In the genomic region with DNA sequence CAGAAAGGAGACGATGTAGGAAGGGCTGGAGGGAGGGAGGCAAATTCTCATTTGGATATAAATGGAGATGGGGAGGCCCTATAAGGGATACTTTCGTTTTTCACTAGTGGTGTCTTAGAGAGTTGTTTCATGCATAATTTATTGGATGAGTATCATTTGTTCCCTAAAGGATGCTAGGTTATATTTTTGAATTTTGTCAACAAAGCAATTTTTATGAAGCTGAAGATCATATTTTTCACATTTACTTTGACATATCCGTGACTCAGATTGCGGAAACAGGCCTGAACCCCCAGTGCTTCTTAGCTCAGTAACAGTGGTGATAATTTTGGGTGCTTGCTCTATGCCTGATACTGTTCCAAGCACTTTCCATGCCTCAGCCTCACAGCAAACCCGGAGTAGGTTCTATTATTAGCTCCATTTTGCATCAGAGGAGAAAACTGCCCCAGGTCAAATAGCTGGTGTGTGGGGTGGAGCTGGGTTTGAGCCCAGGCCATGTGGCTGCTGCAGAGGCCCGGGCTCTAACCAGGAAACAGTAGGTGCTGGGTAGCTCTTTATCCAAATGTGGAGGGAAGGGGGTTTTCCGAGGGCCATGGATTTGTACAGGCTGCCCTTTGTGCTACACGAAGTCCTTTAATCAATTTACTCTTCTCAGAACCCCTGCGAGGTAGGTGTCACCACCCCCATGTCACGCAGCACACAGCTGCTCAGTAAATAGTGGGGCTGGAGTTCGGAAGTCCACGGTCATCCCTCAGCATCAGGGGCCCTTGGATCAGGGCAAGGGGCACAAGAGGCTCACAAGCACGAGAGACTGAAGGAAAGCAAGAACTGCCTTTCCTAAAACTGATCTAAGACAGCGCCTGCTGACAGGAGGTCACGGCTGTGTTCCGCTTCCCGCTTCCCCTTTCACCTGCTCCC, we compare ENCODE assay signal across 13 cellular contexts.
DNase-seq lines count a peak whose midpoint lies in the region; ATAC-seq, FAIRE-seq and TF ChIP-seq lines count a peak whose summit lies in the region.
"Had no signal": no experiment of that assay in that cellular context is flagged by ENCODE, and none has a peak within 500 bp of the region (broad histone marks: within the 10 kb centered on the region; RNA-seq: fewer than 3 reads in every experiment).

No MANE protein-coding gene starts in this region.

- no peak overlapping the region for H2BK20ac ChIP-seq in IMR-90 (ENCODE audit: low read depth, low read length)

- H2BK15ac ChIP-seq in IMR-90 (ENCODE audit: low read depth, low read length) = no peak overlapping the region

- TF ChIP-seq POLR2A in IMR-90 (IDR thresholded peaks at IDR 0.05; ENCODE audit: low read depth, low read length) (no peak), K562 (conservative IDR thresholded peaks at IDR 0.05) (no peak)

- CTCF ChIA-PET in Calu3 (lab: Charles Lee) (interaction anchor here (0.6 to 0.7 kb wide), 2 partner anchors 29 to 139 kb away, joined by 3 read pairs; no protein-coding TSS in a partner anchor), IMR-90 (lab: Yijun Ruan, JAX) (no interaction called here), K562 (lab: Yijun Ruan, JAX; ENCODE audit: low intra/inter-chr PET ratio) (no interaction called here)

- no peak for FAIRE-seq in K562 (lab: Jason Lieb, UNC)
- FAIRE-seq: endothelial cell of umbilical vein had no signal

- H3K56ac ChIP-seq in IMR-90 (ENCODE audit: extremely low read depth, insufficient read depth, low read length) = no peak overlapping the region

- intact Hi-C loops in Calu3 (cut with micrococcal nuclease; ENCODE audit: unreplicated experiment) (no loop called here), IMR-90 (cut with micrococcal nuclease) (no loop called here), K562 (cut with micrococcal nuclease) (no loop called here), left lung (cut with DNase I) (no loop called here)

- no peak overlapping the region for H2AFZ ChIP-seq in IMR-90 (replicated peaks; ENCODE audit: low read length, poor library complexity)
- no peak overlapping the region for H2AFZ ChIP-seq in K562 (ENCODE audit: low read depth, low read length)

- BruUV-seq in Calu3 (replicated peaks; lab: Mats Ljungman, UMichigan) (no TSS peak), IMR-90 (replicated peaks; lab: Mats Ljungman, UMichigan) (no TSS peak), K562 (replicated peaks; lab: Mats Ljungman, UMichigan) (no TSS peak)

- no peak overlapping the region for H4K8ac ChIP-seq in IMR-90 (ENCODE audit: low read depth in 2 of 2, low read length in 2 of 2)

- H3K4me3 ChIP-seq in IMR-90 (ENCODE audit: insufficient read depth, low read depth, low read length) = no peak overlapping the region
- no peak overlapping the region for H3K4me3 ChIP-seq in K562
- peak overlapping the region; percentile 34 for H3K4me3 ChIP-seq in iPS-15b (ENCODE audit: low read depth, low read length)
- no peak overlapping the region for H3K4me3 ChIP-seq in left lung

- WGBS in IMR-90 (ENCODE audit: extremely low coverage in 2 of 2, insufficient read length in 1 of 2), 2 experiments = 60% methylated on average over 1 of the region's 17 CpGs; no CpG with 5 or more reads in 1 of the 2 experiments
- WGBS in K562 (ENCODE audit: insufficient coverage, low coverage, missing lambda C conversion rate) = 17% methylated on average over 15 of the region's 17 CpGs

- DNase-seq in Calu3 (peak; percentile 58), IMR-90 (peak; percentile 15), K562 (ENCODE audit: extremely low read depth in 1 of 4, low spot score in 3 of 4) (no peak), left lung (no peak), middle frontal gyrus (ENCODE audit: extremely low spot score, low spot score) (no peak), OCI-M2 (lab: John Stamatoyannopoulos, UW; ENCODE audit: unreplicated experiment) (no peak)
- DNase-seq in T-helper 2 cell treated with Interferon-gamma antibody and Interleukin-4, amounts not matched to agents 5 μg/mL and 100 μg/mL, for 36 hours (ENCODE audit: low spot score) = no peak
- DNase-seq: activated CD4-positive, alpha-beta T cell treated with anti-CD3 and anti-CD28 coated beads for 36 hours; NCI-H1105 treated with DMSO at 0.1 percent for 48 hours; NCI-H524 had no signal

- H4K20me1 ChIP-seq in IMR-90 (ENCODE audit: insufficient read depth, low read length) (no peaks in the 10 kb centered on the region), K562 (replicated peaks; ENCODE audit: control insufficient read depth, insufficient read depth, low read length) (no peaks in the 10 kb centered on the region)

- H3K27me3 Mint-ChIP-seq in Calu3 (ENCODE audit: unreplicated experiment) = no peaks in the 10 kb centered on the region
- peaks cover 12% of the 10 kb centered on the region for H3K27me3 Mint-ChIP-seq in T-helper 2 cell treated with Interferon-gamma antibody and Interleukin-4, amounts not matched to agents 5 μg/mL and 100 μg/mL, for 36 hours (ENCODE audit: low read depth)

- no peak overlapping the region for H4K5ac ChIP-seq in IMR-90 (ENCODE audit: low read depth, low read length)

- TF ChIP-seq CTCF in Calu3 (IDR thresholded peaks at IDR 0.05; ENCODE audit: unreplicated experiment) = no peak
- no peak for TF ChIP-seq CTCF in IMR-90 (conservative IDR thresholded peaks at IDR 0.05; ENCODE audit: low read depth, low read length)
- TF ChIP-seq CTCF in K562 (IDR thresholded peaks at IDR 0.05 in 2 of 3, conservative IDR thresholded peaks at IDR 0.05 in 1 of 3; ENCODE audit: insufficient read depth in 2 of 3, low read depth in 1 of 3, low read length in 3 of 3) = no peak
- no peak for TF ChIP-seq CTCF in left lung (IDR thresholded peaks at IDR 0.05)

- no peak overlapping the region for H3K4ac ChIP-seq in IMR-90 (ENCODE audit: low read depth, low read length)

- H3K4me2 ChIP-seq in IMR-90 (ENCODE audit: low read depth, low read length) (no peak overlapping the region), K562 (ENCODE audit: insufficient read depth, low read length) (no peak overlapping the region)

- ATAC-seq in IMR-90 (ENCODE audit: low read depth) (no peak), K562 (no peak), left lung (no peak)

- no peaks in the 10 kb centered on the region for H3K9me3 ChIP-seq in IMR-90 (ENCODE audit: control insufficient read depth, insufficient read depth, low read length)
- no peaks in the 10 kb centered on the region for H3K9me3 ChIP-seq in K562 (replicated peaks; ENCODE audit: control insufficient read depth, insufficient read depth, low read depth, low read length)
- no peaks in the 10 kb centered on the region for H3K9me3 ChIP-seq in iPS-15b (ENCODE audit: control insufficient read depth, insufficient read depth, low read length)
- H3K9me3 ChIP-seq in left lung = no peaks in the 10 kb centered on the region

- H3K4me1 ChIP-seq in IMR-90 (ENCODE audit: control insufficient read depth, insufficient read depth, low read length) (no peaks in the 10 kb centered on the region; the same call in 1 of the 2 replicates), K562 (replicated peaks in 1 of 2; ENCODE audit: control insufficient read depth in 2 of 2, insufficient read depth in 2 of 2, low read length in 2 of 2) (no peaks in the 10 kb centered on the region), iPS-15b (ENCODE audit: control insufficient read depth, insufficient read depth, low read length) (peaks cover 21% of the 10 kb centered on the region), left lung (no peaks in the 10 kb centered on the region)

- peak overlapping the region; percentile 67 for H3K27ac Mint-ChIP-seq in Calu3 (ENCODE audit: unreplicated experiment)
- H3K27ac Mint-ChIP-seq in T-helper 2 cell treated with Interferon-gamma antibody and Interleukin-4, amounts not matched to agents 5 μg/mL and 100 μg/mL, for 36 hours = no peak overlapping the region
- H3K27ac Mint-ChIP-seq: activated CD4-positive, alpha-beta T cell treated with anti-CD3 and anti-CD28 coated beads for 36 hours; CD14-positive monocyte had no signal

- no peaks in the 10 kb centered on the region for H3K36me3 ChIP-seq in IMR-90 (ENCODE audit: control insufficient read depth, insufficient read depth, low read length)
- no peaks in the 10 kb centered on the region for H3K36me3 ChIP-seq in K562 (ENCODE audit: control insufficient read depth, insufficient read depth, low read length)
- H3K36me3 ChIP-seq in iPS-15b (ENCODE audit: control insufficient read depth, insufficient read depth, low read length) = no peaks in the 10 kb centered on the region
- no peaks in the 10 kb centered on the region for H3K36me3 ChIP-seq in left lung

- no peak overlapping the region for H4K91ac ChIP-seq in IMR-90 (ENCODE audit: insufficient read depth, low read depth, low read length)

- no peak overlapping the region for H3K9ac ChIP-seq in IMR-90 (ENCODE audit: low read depth, low read length)
- no peak overlapping the region for H3K9ac ChIP-seq in K562 (ENCODE audit: insufficient read depth in 1 of 2, low read depth in 2 of 2, low read length in 2 of 2)
- no peak overlapping the region for H3K9ac ChIP-seq in iPS-15b (ENCODE audit: low read depth, low read length)

- no peaks in the 10 kb centered on the region for H3K79me1 ChIP-seq in IMR-90 (ENCODE audit: low read depth in 1 of 2, low read length in 2 of 2)

- no peaks in the 10 kb centered on the region for H3K79me2 ChIP-seq in K562 (ENCODE audit: control insufficient read depth, insufficient read depth, low read length)

- no peak overlapping the region for H2BK120ac ChIP-seq in IMR-90 (ENCODE audit: low read depth, low read length)

- H2BK5ac ChIP-seq in IMR-90 (ENCODE audit: low read depth, low read length, poor library complexity, severe bottlenecking) = no peak overlapping the region

- H3K9me1 ChIP-seq in IMR-90 (ENCODE audit: insufficient read depth, low read length) = no peaks in the 10 kb centered on the region
- no peaks in the 10 kb centered on the region for H3K9me1 ChIP-seq in K562 (ENCODE audit: control insufficient read depth, insufficient read depth, low read length)

- H3K4me3 Mint-ChIP-seq in Calu3 (ENCODE audit: low read depth, unreplicated experiment) = peak overlapping the region; percentile 35
- no peak overlapping the region for H3K4me3 Mint-ChIP-seq in T-helper 2 cell treated with Interferon-gamma antibody and Interleukin-4, amounts not matched to agents 5 μg/mL and 100 μg/mL, for 36 hours
- H3K4me3 Mint-ChIP-seq: activated CD4-positive, alpha-beta T cell treated with anti-CD3 and anti-CD28 coated beads for 36 hours; CD14-positive monocyte had no signal

- H3K14ac ChIP-seq in IMR-90 (replicated peaks; ENCODE audit: low read depth, low read length) = no peak overlapping the region

- dilution Hi-C loops in IMR-90 (cut with HindIII; ENCODE audit: low sequenced_read_pairs, unreplicated experiment) = no loop called here

- no peak overlapping the region for H2AK5ac ChIP-seq in IMR-90 (ENCODE audit: low read depth, low read length)

- no peak overlapping the region for H3K23ac ChIP-seq in IMR-90 (ENCODE audit: low read depth, low read length)

- no peak overlapping the region for H3K27ac ChIP-seq in IMR-90 (ENCODE audit: insufficient read depth, low read length)
- no peak overlapping the region for H3K27ac ChIP-seq in K562 (ENCODE audit: extremely low read depth, low read depth, low read length)
- H3K27ac ChIP-seq in left lung = no peak overlapping the region

- POLR2A ChIA-PET in IMR-90 (lab: Charles Lee; ENCODE audit: unreplicated experiment) (no interaction called here), K562 (lab: Yijun Ruan, JAX) (interaction anchor here (0.9 kb wide), 1 partner anchor 10 kb away, joined by 3 read pairs; no protein-coding TSS in a partner anchor)

- TF ChIP-seq EP300 in K562 (IDR thresholded peaks at IDR 0.05; ENCODE audit: low read length) = no peak

- H3K9me3 Mint-ChIP-seq in Calu3 (ENCODE audit: low read depth, unreplicated experiment) = no peaks in the 10 kb centered on the region
- H3K9me3 Mint-ChIP-seq in T-helper 2 cell treated with Interferon-gamma antibody and Interleukin-4, amounts not matched to agents 5 μg/mL and 100 μg/mL, for 36 hours = no peaks in the 10 kb centered on the region
- H3K9me3 Mint-ChIP-seq: CD14-positive monocyte had no signal

- no peak overlapping the region for H3K18ac ChIP-seq in IMR-90 (ENCODE audit: low read depth, low read length)

- H3K27me3 ChIP-seq in IMR-90 (ENCODE audit: control insufficient read depth, insufficient read depth, low read length) = peaks cover 28% of the 10 kb centered on the region
- H3K27me3 ChIP-seq in K562 (ENCODE audit: control insufficient read depth in 2 of 2, insufficient read depth in 2 of 2, low read length in 2 of 2) = peaks cover 9 to 29% of the 10 kb centered on the region in 2 experiments; a peak in 4 of 5 replicates
- peaks cover 16% of the 10 kb centered on the region for H3K27me3 ChIP-seq in iPS-15b (ENCODE audit: control insufficient read depth, insufficient read depth, low read length)
- peaks cover 0 to 8% of the 10 kb centered on the region in 2 donors for H3K27me3 ChIP-seq in left lung

- H2AK9ac ChIP-seq in IMR-90 (replicated peaks; ENCODE audit: low read depth, low read length, poor library complexity) = no peak overlapping the region

- H3K4me1 Mint-ChIP-seq in Calu3 (ENCODE audit: low read depth, unreplicated experiment) = peaks cover 38% of the 10 kb centered on the region
- H3K4me1 Mint-ChIP-seq in T-helper 2 cell treated with Interferon-gamma antibody and Interleukin-4, amounts not matched to agents 5 μg/mL and 100 μg/mL, for 36 hours (ENCODE audit: low read depth) = peaks cover 14% of the 10 kb centered on the region

- in situ Hi-C loops in IMR-90 (cut with MboI; ENCODE audit: low sequenced_read_pairs) = no loop called here
- in situ Hi-C loops in K562 (cut with MboI) = no loop called here

- TF ChIP-seq RAD21 in IMR-90 (IDR thresholded peaks at IDR 0.05; ENCODE audit: low read length) = no peak
- no peak for TF ChIP-seq RAD21 in K562 (CRISPR knock-in tag; conservative IDR thresholded peaks at IDR 0.05 in 1 of 2, IDR thresholded peaks at IDR 0.05 in 1 of 2)

- H3K36me3 Mint-ChIP-seq in Calu3 (ENCODE audit: insufficient read depth, unreplicated experiment) = no peaks in the 10 kb centered on the region
- no peaks in the 10 kb centered on the region for H3K36me3 Mint-ChIP-seq in T-helper 2 cell treated with Interferon-gamma antibody and Interleukin-4, amounts not matched to agents 5 μg/mL and 100 μg/mL, for 36 hours (ENCODE audit: low read depth)

Comparison
In these comparisons a context has a peak if more than half of its experiments do, and no peak if none do; other contexts are left out.
1. DNase-seq: peak in Calu3 (single experiment) and IMR-90 (single experiment); none in K562 (0 of 4), left lung (0 of 2), T-helper 2 cell treated with Interferon-gamma antibody and Interleukin-4, amounts not matched to agents 5 μg/mL and 100 μg/mL, for 36 hours (single experiment), middle frontal gyrus (single experiment) and OCI-M2 (single experiment).